ENCODE assay signal across 11 cellular contexts in the genomic region with DNA sequence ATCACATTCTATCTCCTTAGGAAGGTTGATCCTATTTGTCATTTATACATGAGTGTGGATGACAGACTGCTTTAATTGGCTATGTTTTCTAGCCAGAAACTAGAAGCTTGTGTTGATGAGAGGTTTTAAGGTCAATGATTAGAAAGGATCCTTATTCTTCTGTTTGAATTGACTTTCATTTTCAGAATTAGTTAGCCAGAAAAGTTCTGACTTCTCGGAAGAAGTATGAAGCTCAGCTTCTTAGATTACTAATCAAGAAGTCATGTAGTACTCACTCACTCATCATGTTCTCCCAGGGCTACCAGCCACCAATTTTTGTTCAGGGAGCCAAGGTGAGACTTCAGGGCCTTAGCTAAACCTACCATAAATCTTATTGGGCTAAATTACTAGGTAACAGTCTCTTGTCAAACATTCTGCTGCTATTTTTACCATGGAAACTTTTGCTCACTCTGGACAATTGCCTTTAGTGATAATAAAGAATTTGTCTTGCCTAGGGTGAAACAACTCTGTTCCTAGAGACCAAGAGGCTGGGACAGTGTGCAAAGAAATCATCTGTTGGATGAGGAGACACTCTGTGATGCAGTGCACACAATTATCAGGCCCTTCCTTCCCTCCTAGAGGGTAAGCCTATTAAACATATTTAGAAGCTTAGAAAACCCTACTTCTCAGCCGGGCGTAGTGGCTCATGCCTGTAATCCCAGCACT.
DNase-seq lines count a peak whose midpoint lies in the region; ATAC-seq and TF ChIP-seq lines count a peak whose summit lies in the region.
"Had no signal": no experiment of that assay in that cellular context is flagged by ENCODE, and none has a peak within 500 bp of the region (broad histone marks: within the 10 kb centered on the region; RNA-seq: fewer than 3 reads in every experiment).

No MANE protein-coding gene starts in this region.

- DNase-seq in WERI-Rb-1 (peak; percentile 50), NOMO-1 (lab: John Stamatoyannopoulos, UW; ENCODE audit: unreplicated experiment in 2 of 2) (no peak), NCI-H187 treated with DMSO at 0.1 percent for 48 hours (lab: John Stamatoyannopoulos, UW) (no peak), superior temporal gyrus (ENCODE audit: extremely low spot score) (no peak), HCEC 1CT (no peak)
- DNase-seq in stimulated activated CD4-positive, alpha-beta T cell treated with anti-CD3 and anti-CD28 coated beads, Interleukin-15, amount 100 ng/mL, for 24 hours: peak; percentile 56
- DNase-seq: dermis blood vessel endothelial cell, SIG-M5, testis had no signal

- no peak for TF ChIP-seq CTCF in WERI-Rb-1 (IDR thresholded peaks at IDR 0.05; ENCODE audit: low read depth, low read length)

- no peak overlapping the region for H3K27ac ChIP-seq in WERI-Rb-1
- H3K27ac ChIP-seq: testis had no signal

- ATAC-seq in GM18868 (IDR thresholded peaks at IDR 0.05; ENCODE audit: unreplicated experiment) (peak; percentile 88), HG02610 (IDR thresholded peaks at IDR 0.05; ENCODE audit: unreplicated experiment) (peak; percentile 92)

- no peaks in the 10 kb centered on the region for H3K27me3 ChIP-seq in WERI-Rb-1 (ENCODE audit: insufficient read depth, low read depth, severe bottlenecking)
- H3K27me3 ChIP-seq: testis had no signal

- no peak overlapping the region for H3K4me3 ChIP-seq in WERI-Rb-1 (ENCODE audit: low read depth, low read length)
- H3K4me3 ChIP-seq: testis had no signal

- H3K9me3 ChIP-seq in WERI-Rb-1 (ENCODE audit: severe bottlenecking): no peaks in the 10 kb centered on the region
- H3K9me3 ChIP-seq: testis had no signal

- H3K36me3 ChIP-seq in WERI-Rb-1: no peaks in the 10 kb centered on the region

Comparison
In these comparisons a context has a peak if more than half of its experiments do, and no peak if none do; other contexts are left out.
1. DNase-seq: peak in WERI-Rb-1 (single experiment) and stimulated activated CD4-positive, alpha-beta T cell treated with anti-CD3 and anti-CD28 coated beads, Interleukin-15, amount 100 ng/mL, for 24 hours (single experiment); none in NOMO-1 (0 of 2), NCI-H187 treated with DMSO at 0.1 percent for 48 hours (single experiment), superior temporal gyrus (single experiment) and HCEC 1CT (single experiment).